Comparison of ENCODE assay signal across 28 cellular contexts in the genomic region with DNA sequence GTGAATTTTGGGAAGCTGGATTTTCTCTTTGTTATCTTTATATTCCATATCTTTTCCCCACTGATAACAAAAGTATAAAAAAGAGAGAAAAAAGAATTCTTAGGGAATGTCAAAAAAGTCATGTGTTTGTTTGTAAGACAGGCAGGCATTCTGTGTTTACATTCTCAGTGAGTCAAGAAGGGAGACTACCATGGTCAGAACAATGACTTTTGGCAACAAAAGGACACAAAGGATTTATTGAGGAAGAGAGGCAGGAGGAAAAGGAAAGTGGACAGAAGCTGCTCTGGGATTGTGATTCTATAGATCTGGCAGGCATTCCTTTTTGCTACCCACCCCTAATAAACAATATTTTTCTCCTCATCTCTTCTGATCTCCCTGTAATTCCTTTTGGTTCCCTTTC.
"Had no signal": no experiment of that assay in that cellular context is flagged by ENCODE, and none has a peak within 500 bp of the region (broad histone marks: within the 10 kb centered on the region; RNA-seq: fewer than 3 reads in every experiment).

No MANE protein-coding gene starts in this region.

- H3K4me1 Mint-ChIP-seq: activated B cell treated with CpG ODN at 0.5 μM for 24 hours; activated CD4-positive, alpha-beta T cell treated with anti-CD3 and anti-CD28 coated beads for 36 hours; activated naive CD8-positive, alpha-beta T cell treated with anti-CD3 and anti-CD28 coated beads, Interleukin-2, amount 50 U/mL, for 24 hours; brain; nephron had no signal

- H3K9me3 Mint-ChIP-seq: activated naive CD8-positive, alpha-beta T cell treated with anti-CD3 and anti-CD28 coated beads, Interleukin-2, amount 50 U/mL, for 24 hours; T-helper 1 cell treated with Interleukin-12 subunit alpha and Interleukin-12 subunit beta and Interleukin-4 antibody, amounts not matched to agents 30 μg/mL and 1 μg/mL, for 36 hours had no signal

- H3K36me3 ChIP-seq: esophagus muscularis mucosa, left ventricle myocardium inferior, neutrophil, ovary, right lobe of liver, stomach, vagina had no signal

- H3K27ac Mint-ChIP-seq: activated B cell treated with CpG ODN at 0.5 μM for 24 hours; activated CD4-positive, alpha-beta T cell treated with anti-CD3 and anti-CD28 coated beads for 36 hours; activated naive CD8-positive, alpha-beta T cell treated with anti-CD3 and anti-CD28 coated beads, Interleukin-2, amount 50 U/mL, for 24 hours; activated T-cell treated with anti-CD3 and anti-CD28 coated beads, Interleukin-2, amount 50 U/mL, for 72 hours; brain; dendritic cell treated with granulocyte-macrophage colony-stimulating factor and Interleukin-4, amounts not matched to agents 40 ng/mL and 50 ng/mL, for 4 days; nephron; T-helper 1 cell treated with Interleukin-12 subunit alpha and Interleukin-12 subunit beta and Interleukin-4 antibody, amounts not matched to agents 30 μg/mL and 1 μg/mL, for 36 hours; type B pancreatic cell had no signal

- H3K36me3 Mint-ChIP-seq: type B pancreatic cell had no signal

- H3K4me1 ChIP-seq: right lobe of liver, stomach, vagina had no signal

- H3K4me3 ChIP-seq: esophagus muscularis mucosa, left ventricle myocardium inferior, ovary, right lobe of liver, skin epidermis, stomach, testis, vagina had no signal

- H3K27me3 ChIP-seq: esophagus muscularis mucosa, neutrophil, ovary, right lobe of liver, stomach, testis, vagina had no signal

- H3K4me3 Mint-ChIP-seq: activated B cell treated with CpG ODN at 0.5 μM for 24 hours; activated CD4-positive, alpha-beta T cell treated with anti-CD3 and anti-CD28 coated beads for 36 hours; activated naive CD8-positive, alpha-beta T cell treated with anti-CD3 and anti-CD28 coated beads, Interleukin-2, amount 50 U/mL, for 24 hours; activated T-cell treated with anti-CD3 and anti-CD28 coated beads, Interleukin-2, amount 50 U/mL, for 72 hours; brain; dendritic cell treated with granulocyte-macrophage colony-stimulating factor and Interleukin-4, amounts not matched to agents 40 ng/mL and 50 ng/mL, for 4 days; nephron; T-helper 1 cell treated with Interleukin-12 subunit alpha and Interleukin-12 subunit beta and Interleukin-4 antibody, amounts not matched to agents 30 μg/mL and 1 μg/mL, for 36 hours; type B pancreatic cell had no signal

- H3K27me3 Mint-ChIP-seq: activated B cell treated with CpG ODN at 0.5 μM for 24 hours; brain; dendritic cell treated with granulocyte-macrophage colony-stimulating factor and Interleukin-4, amounts not matched to agents 40 ng/mL and 50 ng/mL, for 4 days had no signal

- ATAC-seq: activated CD4-positive, alpha-beta T cell treated with anti-CD3 and anti-CD28 coated beads for 36 hours; activated T-cell treated with anti-CD3 and anti-CD28 coated beads, Interleukin-2, amount 50 U/mL, for 72 hours; right lobe of liver had no signal

- H3K9me3 ChIP-seq: neutrophil, ovary, right lobe of liver, stomach, testis, vagina had no signal

- H3K27ac ChIP-seq: esophagus muscularis mucosa, left ventricle myocardium inferior, neutrophil, ovary, right lobe of liver, skin epidermis, stomach, testis, vagina had no signal

- DNase-seq: activated B cell treated with CpG ODN at 0.5 μM for 24 hours; activated CD4-positive, alpha-beta T cell treated with anti-CD3 and anti-CD28 coated beads for 36 hours; activated CD4-positive, alpha-beta T cell treated with anti-CD3 and anti-CD28 coated beads, Interleukin-2, amount 50 U/mL, for 4 hours; activated effector memory CD4-positive, alpha-beta T cell treated with Interleukin-2 at 50 U/mL for 16 hours; activated naive CD4-positive, alpha-beta T cell treated with anti-CD3 and anti-CD28 coated beads, Interleukin-2, amount 50 U/mL, for 16 hours; activated naive CD8-positive, alpha-beta T cell treated with anti-CD3 and anti-CD28 coated beads, Interleukin-2, amount 50 U/mL, for 24 hours; activated T-cell treated with anti-CD3 and anti-CD28 coated beads, Interleukin-2, amount 50 U/mL, for 72 hours; aorta; effector memory CD4-positive, alpha-beta T cell; hippocampal formation; kidney glomerular epithelial cell; left ventricle myocardium inferior; mammary epithelial cell; ovary; right lobe of liver; stimulated activated CD4-positive, alpha-beta T cell treated with anti-CD3 and anti-CD28 coated beads, Interleukin-1b, Interleukin-23, amount 100 ng/mL, for 48 hours; stomach; T1000; testis had no signal
